In genomic region chr9:27539479-27540441, GRCh38 we compare ENCODE assay signal across 8 cellular contexts. TPM values are rescaled to one million over a fixed set of nuclear protein-coding genes. Genes with fewer than 3 reads are reported as not detected.
A peak's percentile ranks its signal among the peaks of the same experiment; 100 is the strongest.
DNase-seq lines count a peak whose midpoint lies in the region; TF ChIP-seq lines count a peak whose summit lies in the region.
"Had no signal": no experiment of that assay in that cellular context is flagged by ENCODE, and none has a peak within 500 bp of the region (broad histone marks: within the 10 kb centered on the region; RNA-seq: fewer than 3 reads in every experiment).

No MANE protein-coding gene starts in this region.

- peaks cover 3% of the 10 kb centered on the region for H3K4me1 ChIP-seq in urinary bladder (ENCODE audit: insufficient read depth)

- whole genome bisulfite sequencing in urinary bladder = 29% methylated on average over 5 of the region's 5 CpGs

- H3K4me3 ChIP-seq in WI38 (ENCODE audit: low read depth, low read length) = peak overlapping the region; percentile 22; the same call in 1 of the 2 replicates
- no peak overlapping the region for H3K4me3 ChIP-seq in urinary bladder (ENCODE audit: low read depth, low read length)

- no peak for TF ChIP-seq CTCF in WI38 (IDR thresholded peaks at IDR 0.05; ENCODE audit: low read depth, low read length)

- DNase-seq in H4 (ENCODE audit: low spot score) (peak; percentile 48), iris pigment epithelial cell (ENCODE audit: low read depth) (peak; percentile 93), germinal center (ENCODE audit: low spot score) (no peak), HK-2 (ENCODE audit: unreplicated experiment) (no peak)
- no peak for DNase-seq in activated CD4-positive, CD25-positive, alpha-beta regulatory T cell (lab: John Stamatoyannopoulos, UW)

- H3K27ac ChIP-seq in urinary bladder (ENCODE audit: low read depth) = peak overlapping the region; percentile 88

- no peaks in the 10 kb centered on the region for H3K36me3 ChIP-seq in urinary bladder (ENCODE audit: insufficient read depth)

RNA-seq across cellular contexts. Expression of gene MOB3B, which starts 10.1 kb away (rescaled TPM):
- 0.10 and 0.39 TPM in 2 replicates for total RNA-seq in H4 (2014; rRNA removed; shearing (Covaris generic))
- total RNA-seq in urinary bladder = 8.0 TPM
- 3.8 TPM for polyA plus RNA-seq in urinary bladder

RNA-seq across cellular contexts. Expression of gene IFNK, which starts 15.7 kb away (rescaled TPM):
- total RNA-seq in H4 (2014; rRNA removed; shearing (Covaris generic)) = not detected in 2 replicates
- not detected for total RNA-seq in urinary bladder
- polyA plus RNA-seq in urinary bladder = not detected
- total RNA-seq: pulmonary artery endothelial cell had no signal

RNA-seq across cellular contexts. Expression of gene C9orf72, which starts 33.5 kb away (rescaled TPM):
- total RNA-seq in H4 (2014; rRNA removed; shearing (Covaris generic)) = 6.4 and 8.8 TPM in 2 replicates
- total RNA-seq in urinary bladder = 47.8 TPM
- 9.0 TPM for polyA plus RNA-seq in urinary bladder

Comparison
In these comparisons a context has a peak if more than half of its experiments do, and no peak if none do; other contexts are left out.
1. DNase-seq: peak in H4 (single experiment) and iris pigment epithelial cell (single experiment); none in germinal center (single experiment), HK-2 (single experiment) and activated CD4-positive, CD25-positive, alpha-beta regulatory T cell (0 of 4).